Comparison of ENCODE assay signal across 15 cellular contexts in genomic region chr16:29765167-29766032, GRCh38. TPM values are rescaled to one million over a fixed set of nuclear protein-coding genes. Genes with fewer than 3 reads are reported as not detected.
DNase-seq lines count a peak whose midpoint lies in the region; ATAC-seq and TF ChIP-seq lines count a peak whose summit lies in the region.
"Had no signal": no experiment of that assay in that cellular context is flagged by ENCODE, and none has a peak within 500 bp of the region (broad histone marks: within the 10 kb centered on the region; RNA-seq: fewer than 3 reads in every experiment).

No MANE protein-coding gene starts in this region.

- no peak overlapping the region for H3K4me3 ChIP-seq in osteoblast (ENCODE audit: insufficient read depth, low read length)
- H3K4me3 ChIP-seq: heart left ventricle, SJSA1 had no signal

- H3K4me1 ChIP-seq in osteoblast (ENCODE audit: insufficient read depth, low read length) = no peaks in the 10 kb centered on the region
- H3K4me1 ChIP-seq: heart left ventricle, SJSA1 had no signal

- no peak overlapping the region for H3K4me2 ChIP-seq in osteoblast (ENCODE audit: insufficient read depth, low read length)

- H3K36me3 ChIP-seq in osteoblast (ENCODE audit: insufficient read depth, low read length) = no peaks in the 10 kb centered on the region
- H3K36me3 ChIP-seq: heart left ventricle, SJSA1 had no signal

- DNase-seq in DMS79 treated with DMSO at 0.1 percent for 48 hours (lab: John Stamatoyannopoulos, UW) (peak; percentile 96), NCI-H187 treated with DMSO at 0.1 percent for 48 hours (lab: John Stamatoyannopoulos, UW) (peak; percentile 22), SHP77 treated with DMSO at 0.1 percent for 48 hours (lab: John Stamatoyannopoulos, UW) (peak; percentile 99), osteoblast (ENCODE audit: insufficient read length, low spot score, missing footprints) (peak; percentile 32), iPS-NIHi7 (ENCODE audit: extremely low spot score) (no peak), RKO (ENCODE audit: low spot score) (no peak), amygdala (lab: John Stamatoyannopoulos, UW) (no peak)
- DNase-seq: activated CD4-positive, alpha-beta T cell treated with anti-CD3 and anti-CD28 coated beads for 1 hour; heart left ventricle; mammary epithelial cell; NCI-H2171; stimulated activated CD4-positive, alpha-beta T cell treated with anti-CD3 and anti-CD28 coated beads, Interleukin-4, amount 100 ng/mL, for 4 hours had no signal

- H3K27me3 ChIP-seq in osteoblast (ENCODE audit: insufficient read depth, low read length) = peaks cover 4% of the 10 kb centered on the region
- H3K27me3 ChIP-seq: SJSA1 had no signal

- no peaks in the 10 kb centered on the region for H4K20me1 ChIP-seq in osteoblast (ENCODE audit: insufficient read depth, low read length)

- H3K79me2 ChIP-seq in osteoblast (ENCODE audit: insufficient read depth, low read length) = no peaks in the 10 kb centered on the region

- H2AFZ ChIP-seq in osteoblast (ENCODE audit: low read length) = no peak overlapping the region

- no peaks in the 10 kb centered on the region for H3K9me3 ChIP-seq in osteoblast (ENCODE audit: low read depth, low read length)
- H3K9me3 ChIP-seq: heart left ventricle, SJSA1 had no signal

- ATAC-seq in HG03571 (IDR thresholded peaks at IDR 0.05; ENCODE audit: unreplicated experiment) = no peak

- no peak overlapping the region for H3K27ac ChIP-seq in osteoblast (ENCODE audit: low read depth, low read length)
- H3K27ac ChIP-seq: heart left ventricle, SJSA1 had no signal

- no peak for TF ChIP-seq CTCF in osteoblast (IDR thresholded peaks at IDR 0.05; ENCODE audit: extremely low read depth, low read depth, low read length)

RNA-seq across cellular contexts. Expression of gene ZG16, which starts 12.7 kb away (rescaled TPM):
- total RNA-seq in osteoblast = not detected in 2 replicates
- total RNA-seq: heart left ventricle, mammary epithelial cell, posterior vena cava, SJSA1 had no signal

RNA-seq across cellular contexts. Expression of gene C16orf54, which starts 19.6 kb away (rescaled TPM):
- total RNA-seq in osteoblast = 0.59 and 0.72 TPM in 2 replicates
- total RNA-seq: mammary epithelial cell, SJSA1 had no signal

RNA-seq across cellular contexts. Expression of gene KIF22, which starts 25.2 kb away (rescaled TPM):
- 8.3 and 12.4 TPM in 2 replicates for total RNA-seq in osteoblast

RNA-seq across cellular contexts. Expression of gene MAZ, which starts 40.9 kb away (rescaled TPM):
- 221 and 267 TPM in 2 replicates for total RNA-seq in osteoblast

RNA-seq across cellular contexts. Expression of gene PRRT2, which starts 46.6 kb away (rescaled TPM):
- total RNA-seq in osteoblast = 1.4 and 4.1 TPM in 2 replicates

Comparison
In these comparisons a context has a peak if more than half of its experiments do, and no peak if none do; other contexts are left out.
1. DNase-seq: peak in DMS79 treated with DMSO at 0.1 percent for 48 hours (single experiment), NCI-H187 treated with DMSO at 0.1 percent for 48 hours (single experiment), SHP77 treated with DMSO at 0.1 percent for 48 hours (single experiment) and osteoblast (single experiment); none in iPS-NIHi7 (single experiment), RKO (single experiment) and amygdala (0 of 56).